ENCODE assay signal across 10 cellular contexts in genomic region chr9:107281164-107281563, GRCh38. TPM values are rescaled to one million over a fixed set of nuclear protein-coding genes. Genes with fewer than 3 reads are reported as not detected.
A peak's percentile ranks its signal among the peaks of the same experiment; 100 is the strongest.
DNase-seq lines count a peak whose midpoint lies in the region; ATAC-seq and TF ChIP-seq lines count a peak whose summit lies in the region.
"Had no signal": no experiment of that assay in that cellular context is flagged by ENCODE, and none has a peak within 500 bp of the region (broad histone marks: within the 10 kb centered on the region; RNA-seq: fewer than 3 reads in every experiment).

No MANE protein-coding gene starts in this region.

- peaks cover 44% of the 10 kb centered on the region for H3K4me1 Mint-ChIP-seq in stimulated activated naive CD8-positive, alpha-beta T cell treated with anti-CD3 and anti-CD28 coated beads, Interleukin-15, Interleukin-2, amounts not matched to agents 100 ng/mL and 50 ng/mL, for 24 hours (ENCODE audit: low read depth)
- H3K4me1 Mint-ChIP-seq in activated naive CD8-positive, alpha-beta T cell (ENCODE audit: low read depth), result peaks cover 27% of the 10 kb centered on the region
- peaks cover 35% of the 10 kb centered on the region for H3K4me1 Mint-ChIP-seq in mesothelial cell of epicardium

- H3K27me3 Mint-ChIP-seq in stimulated activated naive CD8-positive, alpha-beta T cell treated with anti-CD3 and anti-CD28 coated beads, Interleukin-15, Interleukin-2, amounts not matched to agents 100 ng/mL and 50 ng/mL, for 24 hours, result no peaks in the 10 kb centered on the region
- no peaks in the 10 kb centered on the region for H3K27me3 Mint-ChIP-seq in activated naive CD8-positive, alpha-beta T cell
- no peaks in the 10 kb centered on the region for H3K27me3 Mint-ChIP-seq in mesothelial cell of epicardium (ENCODE audit: low read depth)

- no peak for TF ChIP-seq CTCF in mesothelial cell of epicardium (IDR thresholded peaks at IDR 0.05; ENCODE audit: unreplicated experiment)
- TF ChIP-seq CTCF in GM10266 (IDR thresholded peaks at IDR 0.05; ENCODE audit: control insufficient read depth, insufficient read depth, low read depth, missing control alignments), result no peak

- H3K27ac Mint-ChIP-seq in stimulated activated naive CD8-positive, alpha-beta T cell treated with anti-CD3 and anti-CD28 coated beads, Interleukin-15, Interleukin-2, amounts not matched to agents 100 ng/mL and 50 ng/mL, for 24 hours, result peak overlapping the region; percentile 73
- no peak overlapping the region for H3K27ac Mint-ChIP-seq in activated naive CD8-positive, alpha-beta T cell
- peak overlapping the region; percentile 58 for H3K27ac Mint-ChIP-seq in mesothelial cell of epicardium

- H3K36me3 Mint-ChIP-seq in stimulated activated naive CD8-positive, alpha-beta T cell treated with anti-CD3 and anti-CD28 coated beads, Interleukin-15, Interleukin-2, amounts not matched to agents 100 ng/mL and 50 ng/mL, for 24 hours (ENCODE audit: low read depth), result peaks cover 22% of the 10 kb centered on the region
- H3K36me3 Mint-ChIP-seq in activated naive CD8-positive, alpha-beta T cell, result peaks cover 2% of the 10 kb centered on the region
- no peaks in the 10 kb centered on the region for H3K36me3 Mint-ChIP-seq in mesothelial cell of epicardium

- H3K4me3 Mint-ChIP-seq in stimulated activated naive CD8-positive, alpha-beta T cell treated with anti-CD3 and anti-CD28 coated beads, Interleukin-15, Interleukin-2, amounts not matched to agents 100 ng/mL and 50 ng/mL, for 24 hours, result peak overlapping the region; percentile 25
- peak overlapping the region; percentile 38 for H3K4me3 Mint-ChIP-seq in activated naive CD8-positive, alpha-beta T cell
- no peak overlapping the region for H3K4me3 Mint-ChIP-seq in mesothelial cell of epicardium

- no peaks in the 10 kb centered on the region for H3K9me3 Mint-ChIP-seq in stimulated activated naive CD8-positive, alpha-beta T cell treated with anti-CD3 and anti-CD28 coated beads, Interleukin-15, Interleukin-2, amounts not matched to agents 100 ng/mL and 50 ng/mL, for 24 hours
- no peaks in the 10 kb centered on the region for H3K9me3 Mint-ChIP-seq in activated naive CD8-positive, alpha-beta T cell (ENCODE audit: low read depth)
- no peaks in the 10 kb centered on the region for H3K9me3 Mint-ChIP-seq in mesothelial cell of epicardium

- no peak for DNase-seq in stimulated activated naive CD8-positive, alpha-beta T cell treated with anti-CD3 and anti-CD28 coated beads, Interleukin-15, Interleukin-2, amounts not matched to agents 100 U/mL and 50 U/mL, for 24 hours
- DNase-seq in mesothelial cell of epicardium (ENCODE audit: low spot score in 2 of 2, unreplicated experiment in 2 of 2) (no peak), NCI-H345 treated with DMSO at 0.1 percent for 48 hours (lab: John Stamatoyannopoulos, UW; ENCODE audit: unreplicated experiment) (no peak), GM10266 (ENCODE audit: extremely low spot score) (no peak), GDM1 (lab: John Stamatoyannopoulos, UW) (no peak), HuH-7.5 (ENCODE audit: low spot score) (no peak)
- DNase-seq: hippocampal formation, left ventricle myocardium superior had no signal

- ATAC-seq in stimulated activated naive CD8-positive, alpha-beta T cell treated with anti-CD3 and anti-CD28 coated beads, Interleukin-15, Interleukin-2, amounts not matched to agents 100 U/mL and 50 U/mL, for 24 hours, result no peak
- ATAC-seq: left ventricle myocardium superior had no signal

RNA-seq across cellular contexts. Expression of gene RAD23B, which starts 1.9 kb away (rescaled TPM):
- 97.5 to 105 TPM (median 101 TPM) in 3 replicates for total RNA-seq in mesothelial cell of epicardium
